Comparison of ENCODE assay signal across 19 cellular contexts in genomic region chr15:65621638-65622037, GRCh38.
"Had no signal": no experiment of that assay in that cellular context is flagged by ENCODE, and none has a peak within 500 bp of the region (broad histone marks: within the 10 kb centered on the region; RNA-seq: fewer than 3 reads in every experiment).

TSS of gene SLC24A1 (plus strand) at chr15:65621938. CDS start at chr15:65624081, 2,143 bp downstream.

- H3K4me3 Mint-ChIP-seq: activated B cell treated with CpG ODN at 0.5 μM for 24 hours; activated CD4-positive, alpha-beta T cell treated with anti-CD3 and anti-CD28 coated beads, Interleukin-2, amount 10 ng/mL, durations not matched to agents 24 days and 14 days; activated naive CD4-positive, alpha-beta T cell treated with anti-CD3 and anti-CD28 coated beads, Interleukin-2, amount 10 ng/mL, durations not matched to agents 7 days and 5 days; activated T-helper 17 cell treated with anti-CD3 and anti-CD28 coated beads, Interleukin-2, amount 50 U/mL, for 72 hours; effector memory CD8-positive, alpha-beta T cell; nephron progenitor cell; stimulated activated effector memory CD8-positive, alpha-beta T cell treated with anti-CD3 and anti-CD28 coated beads, Interleukin-12 subunit alpha, Interleukin-12 subunit beta, amount 100 ng/mL, for 72 hours had no signal

- H3K4me1 Mint-ChIP-seq: activated B cell treated with CpG ODN at 0.5 μM for 24 hours; activated CD4-positive, alpha-beta T cell treated with anti-CD3 and anti-CD28 coated beads, Interleukin-2, amount 10 ng/mL, durations not matched to agents 24 days and 14 days; activated naive CD4-positive, alpha-beta T cell treated with anti-CD3 and anti-CD28 coated beads, Interleukin-2, amount 10 ng/mL, durations not matched to agents 7 days and 5 days; activated T-helper 17 cell treated with anti-CD3 and anti-CD28 coated beads, Interleukin-2, amount 50 U/mL, for 72 hours; stimulated activated effector memory CD8-positive, alpha-beta T cell treated with anti-CD3 and anti-CD28 coated beads, Interleukin-12 subunit alpha, Interleukin-12 subunit beta, amount 100 ng/mL, for 72 hours had no signal

- H3K27me3 Mint-ChIP-seq: activated B cell treated with CpG ODN at 0.5 μM for 24 hours; activated CD4-positive, alpha-beta T cell treated with anti-CD3 and anti-CD28 coated beads, Interleukin-2, amount 10 ng/mL, durations not matched to agents 24 days and 14 days; activated naive CD4-positive, alpha-beta T cell treated with anti-CD3 and anti-CD28 coated beads, Interleukin-2, amount 10 ng/mL, durations not matched to agents 7 days and 5 days; activated T-helper 17 cell treated with anti-CD3 and anti-CD28 coated beads, Interleukin-2, amount 50 U/mL, for 72 hours; effector memory CD8-positive, alpha-beta T cell had no signal

- H2AFZ ChIP-seq: parathyroid adenoma had no signal

- H3K27me3 ChIP-seq: adrenal gland, right atrium auricular region, tibial nerve had no signal

- ATAC-seq: activated T-helper 17 cell treated with anti-CD3 and anti-CD28 coated beads, Interleukin-2, amount 50 U/mL, for 72 hours; effector memory CD8-positive, alpha-beta T cell; left colon; SK-N-SH treated with all-trans-retinoic acid at 6 μM for 48 hours; stimulated activated effector memory CD8-positive, alpha-beta T cell treated with anti-CD3 and anti-CD28 coated beads, Interleukin-12 subunit alpha, Interleukin-12 subunit beta, amount 100 ng/mL, for 72 hours had no signal

- H3K4me1 ChIP-seq: adrenal gland, parathyroid adenoma, right atrium auricular region, tibial nerve had no signal

- H3K27ac Mint-ChIP-seq: activated B cell treated with CpG ODN at 0.5 μM for 24 hours; activated CD4-positive, alpha-beta T cell treated with anti-CD3 and anti-CD28 coated beads, Interleukin-2, amount 10 ng/mL, durations not matched to agents 24 days and 14 days; activated naive CD4-positive, alpha-beta T cell treated with anti-CD3 and anti-CD28 coated beads, Interleukin-2, amount 10 ng/mL, durations not matched to agents 7 days and 5 days; activated T-helper 17 cell treated with anti-CD3 and anti-CD28 coated beads, Interleukin-2, amount 50 U/mL, for 72 hours; effector memory CD8-positive, alpha-beta T cell; nephron progenitor cell; stimulated activated effector memory CD8-positive, alpha-beta T cell treated with anti-CD3 and anti-CD28 coated beads, Interleukin-12 subunit alpha, Interleukin-12 subunit beta, amount 100 ng/mL, for 72 hours had no signal

- H3K9ac ChIP-seq: parathyroid adenoma had no signal

- H3K9me3 ChIP-seq: adrenal gland, right atrium auricular region, tibial nerve had no signal

- H3K79me2 ChIP-seq: parathyroid adenoma had no signal

- H3K36me3 Mint-ChIP-seq: activated naive CD4-positive, alpha-beta T cell treated with anti-CD3 and anti-CD28 coated beads, Interleukin-2, amount 10 ng/mL, durations not matched to agents 7 days and 5 days had no signal

- H3K4me2 ChIP-seq: smooth muscle cell had no signal

- H3K27ac ChIP-seq: adrenal gland, parathyroid adenoma, right atrium auricular region, tibial nerve had no signal

- H3K9me3 Mint-ChIP-seq: activated B cell treated with CpG ODN at 0.5 μM for 24 hours; activated CD4-positive, alpha-beta T cell treated with anti-CD3 and anti-CD28 coated beads, Interleukin-2, amount 10 ng/mL, durations not matched to agents 24 days and 14 days; activated naive CD4-positive, alpha-beta T cell treated with anti-CD3 and anti-CD28 coated beads, Interleukin-2, amount 10 ng/mL, durations not matched to agents 7 days and 5 days; activated T-helper 17 cell treated with anti-CD3 and anti-CD28 coated beads, Interleukin-2, amount 50 U/mL, for 72 hours; effector memory CD8-positive, alpha-beta T cell; stimulated activated effector memory CD8-positive, alpha-beta T cell treated with anti-CD3 and anti-CD28 coated beads, Interleukin-12 subunit alpha, Interleukin-12 subunit beta, amount 100 ng/mL, for 72 hours had no signal

- H3K36me3 ChIP-seq: adrenal gland, right atrium auricular region had no signal

- H3K4me3 ChIP-seq: adrenal gland, right atrium auricular region, smooth muscle cell, tibial nerve had no signal

- DNase-seq: activated B cell treated with CpG ODN at 0.5 μM for 24 hours; activated CD4-positive, alpha-beta T cell treated with anti-CD3 and anti-CD28 coated beads, Interleukin-2, amount 10 ng/mL, durations not matched to agents 24 days and 14 days; activated CD8-positive, alpha-beta memory T cell treated with anti-CD3 and anti-CD28 coated beads for 24 hours; activated naive CD4-positive, alpha-beta T cell treated with anti-CD3 and anti-CD28 coated beads, Interleukin-2, amount 10 ng/mL, durations not matched to agents 7 days and 5 days; activated T-cell treated with anti-CD3 and anti-CD28 coated beads for 4 hours; adrenal gland; central memory CD4-positive, alpha-beta T cell; effector memory CD8-positive, alpha-beta T cell; erythroblast; left colon; mesenchymal stem cell; nephron progenitor cell had no signal
